ENCODE assay signal across 33 cellular contexts in genomic region chr1:218796773-218797172, GRCh38.
"Had no signal": no experiment of that assay in that cellular context is flagged by ENCODE, and none has a peak within 500 bp of the region (broad histone marks: within the 10 kb centered on the region; RNA-seq: fewer than 3 reads in every experiment).

No MANE protein-coding gene starts in this region.

- ATAC-seq: activated naive CD4-positive, alpha-beta T cell treated with anti-CD3 and anti-CD28 coated beads, Interleukin-2, amount 50 U/mL, for 72 hours; activated naive CD8-positive, alpha-beta T cell treated with anti-CD3 and anti-CD28 coated beads, Interleukin-2, amount 50 U/mL, for 24 hours; activated T-cell treated with anti-CD3 and anti-CD28 coated beads, Interleukin-2, amount 50 U/mL, for 4 hours; activated T-cell treated with anti-CD3 and anti-CD28 coated beads, Interleukin-2, amount 50 U/mL, for 72 hours; activated T-helper 17 cell treated with anti-CD3 and anti-CD28 coated beads, Interleukin-2, amount 50 U/mL, for 72 hours; body of pancreas had no signal

- H3K36me3 ChIP-seq: adrenal gland, ascending aorta, brain microvascular endothelial cell, breast epithelium, cardiac muscle cell had no signal

- H3K27me3 ChIP-seq: adrenal gland, ascending aorta, body of pancreas, brain microvascular endothelial cell, breast epithelium, cardiac muscle cell had no signal

- H3K4me3 ChIP-seq: adrenal gland, ascending aorta, body of pancreas, breast epithelium, cardiac muscle cell had no signal

- H3K4me1 ChIP-seq: adrenal gland, ascending aorta, body of pancreas, breast epithelium had no signal

- FAIRE-seq: astrocyte, bronchial epithelial cell had no signal

- H3K9me3 ChIP-seq: adrenal gland, ascending aorta, body of pancreas, breast epithelium had no signal

- DNase-seq: activated effector memory CD4-positive, alpha-beta T cell treated with anti-CD3 and anti-CD28 coated beads, Interleukin-2, amount 50 U/mL, for 16 hours; activated effector memory CD4-positive, alpha-beta T cell treated with Interleukin-2 at 50 U/mL for 16 hours; activated gamma-delta T cell; activated gamma-delta T cell treated with Interleukin-2 at 50 U/mL for 16 hours; activated naive CD4-positive, alpha-beta T cell; activated naive CD4-positive, alpha-beta T cell treated with anti-CD3 and anti-CD28 coated beads for 36 hours; activated naive CD4-positive, alpha-beta T cell treated with anti-CD3 and anti-CD28 coated beads, Interleukin-2, amount 10 ng/mL, durations not matched to agents 7 days and 5 days; activated naive CD4-positive, alpha-beta T cell treated with anti-CD3 and anti-CD28 coated beads, Interleukin-2, amount 50 U/mL, for 16 hours; activated naive CD4-positive, alpha-beta T cell treated with Interleukin-2 at 50 U/mL for 16 hours; activated naive CD8-positive, alpha-beta T cell treated with anti-CD3 and anti-CD28 coated beads for 36 hours; activated naive CD8-positive, alpha-beta T cell treated with anti-CD3 and anti-CD28 coated beads, Interleukin-2, amount 10 ng/mL, durations not matched to agents 7 days and 5 days; activated naive CD8-positive, alpha-beta T cell treated with anti-CD3 and anti-CD28 coated beads, Interleukin-2, amount 50 U/mL, for 24 hours; activated T-cell treated with anti-CD3 and anti-CD28 coated beads, Interleukin-2, amount 50 U/mL, for 24 hours; activated T-cell treated with anti-CD3 and anti-CD28 coated beads, Interleukin-2, amount 50 U/mL, for 4 hours; activated T-cell treated with anti-CD3 and anti-CD28 coated beads, Interleukin-2, amount 50 U/mL, for 48 hours; activated T-cell treated with anti-CD3 and anti-CD28 coated beads, Interleukin-2, amount 50 U/mL, for 72 hours; adrenal gland; amniotic stem cell; amygdala; anterior cingulate cortex; aorta; body of pancreas; brain microvascular endothelial cell; caudate nucleus; central memory CD4-positive, alpha-beta T cell; cerebellar nuclear complex had no signal

- H3K27ac ChIP-seq: adrenal gland, ascending aorta, body of pancreas, brain microvascular endothelial cell, breast epithelium, cardiac muscle cell had no signal
